In genomic region chr9:109329274-109330258, GRCh38 we compare ENCODE assay signal across 1 cellular context.
A peak's percentile ranks its signal among the peaks of the same experiment; 100 is the strongest.
TF ChIP-seq lines count a peak whose summit lies in the region.

No MANE protein-coding gene starts in this region.

TF ChIP-seq in HepG2, 621 proteins besides CTCF, POLR2A, EP300 and RAD21 (continued from another document):
- TF ChIP-seq PRDM15 (CRISPR knock-in tag; IDR thresholded peaks at IDR 0.05) (peak; percentile 53; the same call in 1 of the 2 replicates), ZFX (CRISPR knock-in tag; IDR thresholded peaks at IDR 0.05; ENCODE audit: low read depth) (peak; percentile 86), ESRRA (CRISPR knock-in tag; IDR thresholded peaks at IDR 0.05; ENCODE audit: low read depth) (no peak), ZFY (CRISPR knock-in tag; IDR thresholded peaks at IDR 0.05) (peak; percentile 65), LCORL (IDR thresholded peaks at IDR 0.05) (no peak), LCORL (CRISPR knock-in tag; IDR thresholded peaks at IDR 0.05) (0 out of 2 replicates have a peak, but pooled peaks have one; percentile 45), RFX3 (CRISPR knock-in tag; IDR thresholded peaks at IDR 0.05) (0 out of 2 replicates have a peak, but pooled peaks have one; percentile 20), ZNF331 (CRISPR knock-in tag; IDR thresholded peaks at IDR 0.05) (0 out of 2 replicates have a peak, but pooled peaks have one; percentile 18), FOSL2 (CRISPR knock-in tag; IDR thresholded peaks at IDR 0.05) (peak; percentile 35; the same call in 1 of the 2 replicates), ZNF577 (CRISPR knock-in tag; IDR thresholded peaks at IDR 0.05; ENCODE audit: borderline replicate concordance, low read depth) (no peak), ZMYM2 (CRISPR knock-in tag; IDR thresholded peaks at IDR 0.05) (no peak), MZF1 (CRISPR knock-in tag; IDR thresholded peaks at IDR 0.05; ENCODE audit: borderline replicate concordance) (no peak), ZMYM4 (CRISPR knock-in tag; IDR thresholded peaks at IDR 0.05) (0 out of 2 replicates have a peak, but pooled peaks have one; percentile 18), MTERF4 (CRISPR knock-in tag; IDR thresholded peaks at IDR 0.05) (0 out of 2 replicates have a peak, but pooled peaks have one; percentile 9), HDAC2 (CRISPR knock-in tag; IDR thresholded peaks at IDR 0.05) (no peak), ZBTB7B (CRISPR knock-in tag; IDR thresholded peaks at IDR 0.05) (0 out of 2 replicates have a peak, but pooled peaks have one; percentile 29), SAP130 (CRISPR knock-in tag; IDR thresholded peaks at IDR 0.05; ENCODE audit: low read depth) (peak; percentile 37; the same call in 1 of the 2 replicates), PCBP2 (optimal IDR thresholded peaks at IDR 0.05; ENCODE audit: low read depth, low read length, poor library complexity, severe bottlenecking) (no peak), GLI4 (CRISPR knock-in tag; IDR thresholded peaks at IDR 0.05; ENCODE audit: borderline replicate concordance) (no peak), SPEN (CRISPR knock-in tag; IDR thresholded peaks at IDR 0.05; ENCODE audit: low read depth) (peak; percentile 17; the same call in 1 of the 2 replicates), ZNF687 (CRISPR knock-in tag; IDR thresholded peaks at IDR 0.05) (peak; percentile 30; the same call in 1 of the 2 replicates), ARID4A (CRISPR knock-in tag; IDR thresholded peaks at IDR 0.05; ENCODE audit: borderline replicate concordance) (peak; percentile 33; the same call in 1 of the 2 replicates)
